Comparison of ENCODE assay signal across 26 cellular contexts in the genomic region with DNA sequence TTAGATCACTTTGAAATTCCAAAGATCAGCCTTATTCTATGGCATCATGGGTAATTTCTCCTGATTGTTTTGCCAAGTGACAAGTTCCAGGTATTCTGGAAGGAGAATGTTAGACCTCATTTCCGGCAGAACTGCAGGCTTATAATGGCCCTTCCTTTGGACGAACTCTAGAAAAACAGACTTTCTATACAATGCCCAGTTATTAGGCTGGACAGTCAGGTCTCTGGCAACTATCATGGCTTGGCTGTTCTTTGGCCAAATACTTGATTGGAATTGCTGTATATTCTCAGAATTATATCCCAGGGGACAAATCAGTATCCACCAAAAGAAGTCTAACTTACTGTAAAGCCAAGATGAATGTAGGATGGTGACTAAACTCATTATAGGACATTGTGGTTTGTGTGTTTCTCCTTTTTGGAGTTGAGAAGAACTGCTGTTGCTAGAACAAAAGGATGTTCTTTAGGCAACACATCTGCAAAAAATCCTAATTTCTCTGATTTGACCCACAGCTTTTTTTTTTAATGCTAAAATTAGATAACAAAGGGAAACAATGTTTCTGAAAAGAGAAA.
DNase-seq lines count a peak whose midpoint lies in the region; ATAC-seq, FAIRE-seq and TF ChIP-seq lines count a peak whose summit lies in the region.
"Had no signal": no experiment of that assay in that cellular context is flagged by ENCODE, and none has a peak within 500 bp of the region (broad histone marks: within the 10 kb centered on the region; RNA-seq: fewer than 3 reads in every experiment).

No MANE protein-coding gene starts in this region.

- WGBS in spleen, 5 donors, result 76 to 96% (median 91%) methylated on average over 2 of the region's 2 CpGs

- DNase-seq in H54 (ENCODE audit: insufficient read length, low spot score) (no peak), amniotic epithelial cell (ENCODE audit: low read depth) (peak; percentile 49), hepatic stellate cell (ENCODE audit: low spot score) (peak; percentile 5), spleen (no peak), DMS153 treated with DMSO at 0.1 percent for 48 hours (lab: John Stamatoyannopoulos, UW; ENCODE audit: unreplicated experiment) (no peak)
- DNase-seq: activated CD8-positive, alpha-beta T cell treated with anti-CD3 and anti-CD28 coated beads, Interleukin-2, amount 10 ng/mL, durations not matched to agents 7 days and 5 days; activated T-cell treated with anti-CD3 and anti-CD28 coated beads, Interleukin-2, amount 50 U/mL, for 48 hours; CD8-positive, alpha-beta memory T cell; DMS79; H9; KG1; NCI-H1105 treated with DMSO at 0.1 percent for 48 hours; NCI-H748 treated with DMSO at 0.1 percent for 48 hours; OCI-M1; psoas muscle; SJCRH30; stimulated activated CD4-positive, alpha-beta T cell treated with anti-CD3 and anti-CD28 coated beads, Interleukin-12 subunit alpha, Interleukin-12 subunit beta, amount 100 ng/mL, for 4 hours had no signal

- intact Hi-C loops in spleen (cut with DNase I; ENCODE audit: low total_unique reads), result no loop called here

- H3K36me3 ChIP-seq in ACC112 (ENCODE audit: insufficient read depth, low read length) (peaks cover 15% of the 10 kb centered on the region), spleen (no peaks in the 10 kb centered on the region)
- H3K36me3 ChIP-seq: cardiac muscle cell, SJCRH30, thoracic aorta had no signal

- peak; percentile 98 for FAIRE-seq in H54 (lab: Jason Lieb, UNC)
- FAIRE-seq: A204.1, kidney had no signal

- H3K4me1 ChIP-seq in ACC112 (ENCODE audit: control insufficient read depth, insufficient read depth, low read length, unreplicated experiment), result peaks cover 44% of the 10 kb centered on the region
- H3K4me1 ChIP-seq in spleen, result no peaks in the 10 kb centered on the region
- H3K4me1 ChIP-seq: psoas muscle, SJCRH30 had no signal

- TF ChIP-seq POLR2A in H54 (IDR thresholded peaks at IDR 0.05; ENCODE audit: low read depth, low read length) (no peak), spleen (IDR thresholded peaks at IDR 0.05) (no peak)

- H3K4me3 ChIP-seq in ACC112 (ENCODE audit: low read depth, low read length), result peak overlapping the region; percentile 41; the same call in 1 of the 2 replicates
- H3K4me3 ChIP-seq in spleen, result no peak overlapping the region
- H3K4me3 ChIP-seq: cardiac muscle cell, psoas muscle, SJCRH30, thoracic aorta had no signal

- peaks cover 0 to 4% (median 0%) of the 10 kb centered on the region in 8 donors for H3K9me3 ChIP-seq in spleen
- H3K9me3 ChIP-seq: psoas muscle, SJCRH30, thoracic aorta had no signal

- no peaks in the 10 kb centered on the region for H3K79me2 ChIP-seq in ACC112 (ENCODE audit: control insufficient read depth, insufficient read depth, low read length, unreplicated experiment)

- ATAC-seq in GM18858 (IDR thresholded peaks at IDR 0.05; ENCODE audit: unreplicated experiment), result no peak
- ATAC-seq in GM21381 (IDR thresholded peaks at IDR 0.05; ENCODE audit: unreplicated experiment), result no peak
- ATAC-seq: activated CD8-positive, alpha-beta T cell treated with anti-CD3 and anti-CD28 coated beads, Interleukin-2, amount 10 ng/mL, durations not matched to agents 7 days and 5 days; activated naive CD4-positive, alpha-beta T cell treated with anti-CD3 and anti-CD28 coated beads, Interleukin-2, amount 50 U/mL, for 72 hours; psoas muscle; WTC11 had no signal

- no peak overlapping the region for H2AFZ ChIP-seq in ACC112 (ENCODE audit: low read length, unreplicated experiment)

- H3K27ac ChIP-seq in ACC112 (ENCODE audit: low read depth, low read length) (peak overlapping the region; percentile 99), spleen (no peak overlapping the region)
- H3K27ac ChIP-seq: cardiac muscle cell, psoas muscle, SJCRH30 had no signal

- H3K27me3 ChIP-seq in ACC112 (ENCODE audit: insufficient read depth, low read length), result no peaks in the 10 kb centered on the region
- H3K27me3 ChIP-seq in spleen (replicated peaks in 1 of 7), result no peaks in the 10 kb centered on the region
- H3K27me3 ChIP-seq: cardiac muscle cell, SJCRH30 had no signal

- TF ChIP-seq CTCF in spleen (IDR thresholded peaks at IDR 0.05 in 8 of 11, conservative IDR thresholded peaks at IDR 0.05 in 3 of 11), result no peak

Comparison
In these comparisons a context has a peak if more than half of its experiments do, and no peak if none do; other contexts are left out.
1. DNase-seq: peak in amniotic epithelial cell (single experiment) and hepatic stellate cell (single experiment); none in H54 (single experiment), spleen (single experiment) and DMS153 treated with DMSO at 0.1 percent for 48 hours (single experiment).